ENCODE assay signal across 9 cellular contexts in genomic region chr3:49276475-49277356, GRCh38. TPM values are rescaled to one million over a fixed set of nuclear protein-coding genes. Genes with fewer than 3 reads are reported as not detected.
DNase-seq lines count a peak whose midpoint lies in the region; ATAC-seq and TF ChIP-seq lines count a peak whose summit lies in the region.
"Had no signal": no experiment of that assay in that cellular context is flagged by ENCODE, and none has a peak within 500 bp of the region (broad histone marks: within the 10 kb centered on the region; RNA-seq: fewer than 3 reads in every experiment).

Gene C3orf62, minus strand, starts transcription at chr3:49277232. Its CDS starts 360 bp downstream, at chr3:49276872.

- peak within 1 kb of the TSS; percentile 90 for H3K4me2 ChIP-seq in osteoblast (ENCODE audit: insufficient read depth, low read length)
- H3K4me2 ChIP-seq: KMS-11 had no signal

- H2AFZ ChIP-seq in osteoblast (ENCODE audit: low read length): peak within 1 kb of the TSS; percentile 79

- TF ChIP-seq CTCF in CD8-positive, alpha-beta T cell (IDR thresholded peaks at IDR 0.05): no peak
- TF ChIP-seq CTCF in osteoblast (IDR thresholded peaks at IDR 0.05; ENCODE audit: extremely low read depth, low read depth, low read length): no peak

- H3K9ac ChIP-seq in SK-N-MC (ENCODE audit: insufficient read length): no peak within 1 kb of the TSS
- H3K9ac ChIP-seq: KMS-11 had no signal

- no peaks in the 10 kb centered on the region for H3K27me3 ChIP-seq in CD8-positive, alpha-beta T cell (ENCODE audit: insufficient read depth, low read length)
- no peaks in the 10 kb centered on the region for H3K27me3 ChIP-seq in osteoblast (ENCODE audit: insufficient read depth, low read length)

- ATAC-seq in CD8-positive, alpha-beta T cell: peak; percentile 91
- peak; percentile 83 to 91 for ATAC-seq in activated naive CD4-positive, alpha-beta T cell treated with anti-CD3 and anti-CD28 coated beads, Interleukin-2, amount 50 U/mL, for 72 hours
- no peak for ATAC-seq in HG03175 (IDR thresholded peaks at IDR 0.05; ENCODE audit: unreplicated experiment)

- H4K20me1 ChIP-seq in osteoblast (ENCODE audit: insufficient read depth, low read length): no peaks in the 10 kb centered on the region

- peak within 1 kb of the TSS; percentile 45 for H3K4me3 ChIP-seq in CD8-positive, alpha-beta T cell (ENCODE audit: low read depth, low read length)
- peak within 1 kb of the TSS; percentile 38; the same call in 1 of the 2 replicates for H3K4me3 ChIP-seq in SK-N-MC
- peak within 1 kb of the TSS; percentile 74 for H3K4me3 ChIP-seq in osteoblast (ENCODE audit: insufficient read depth, low read length)

- CTCF ChIA-PET in CD8-positive, alpha-beta T cell (lab: Charles Lee): no interaction called here

- H3K36me3 Mint-ChIP-seq in CD8-positive, alpha-beta T cell: peaks cover 34% of the 10 kb centered on the region
- peaks cover 5 to 23% of the 10 kb centered on the region in 2 donors for H3K36me3 Mint-ChIP-seq in activated naive CD4-positive, alpha-beta T cell treated with anti-CD3 and anti-CD28 coated beads, Interleukin-2, amount 50 U/mL, for 72 hours

- peaks cover 11% of the 10 kb centered on the region for H3K4me1 ChIP-seq in CD8-positive, alpha-beta T cell (ENCODE audit: insufficient read depth, low read length)
- H3K4me1 ChIP-seq in osteoblast (ENCODE audit: insufficient read depth, low read length): peaks cover 25% of the 10 kb centered on the region

- no peaks in the 10 kb centered on the region for H3K27me3 Mint-ChIP-seq in CD8-positive, alpha-beta T cell (ENCODE audit: low read depth)

- intact Hi-C loops in CD8-positive, alpha-beta T cell (cut with DNase I, micrococcal nuclease): loop anchor here (5.0 to 10.0 kb wide), 2 partner anchors 102 to 104 kb away; partner anchors contain the start of gene KLHDC8B (in 2 of the 2)
- intact Hi-C loops in head of caudate nucleus (cut with DNase I): loop anchor here (5.0 kb wide), 1 partner anchor 104 kb away; the partner anchor contains the start of gene KLHDC8B

- no peaks in the 10 kb centered on the region for H3K9me3 ChIP-seq in CD8-positive, alpha-beta T cell (ENCODE audit: low read length)
- H3K9me3 ChIP-seq in SK-N-MC (ENCODE audit: low read depth, low read length) (no peaks in the 10 kb centered on the region), osteoblast (ENCODE audit: low read depth, low read length) (no peaks in the 10 kb centered on the region)

- H3K9me3 Mint-ChIP-seq in CD8-positive, alpha-beta T cell: no peaks in the 10 kb centered on the region
- H3K9me3 Mint-ChIP-seq in activated naive CD4-positive, alpha-beta T cell treated with anti-CD3 and anti-CD28 coated beads, Interleukin-2, amount 50 U/mL, for 72 hours: no peaks in the 10 kb centered on the region

- peak; percentile 27 to 81 (median 69) for DNase-seq in CD8-positive, alpha-beta T cell
- DNase-seq in GOT3 (lab: John Stamatoyannopoulos, UW) (peak; percentile 39), SK-N-MC (ENCODE audit: low read depth, low spot score) (no peak), head of caudate nucleus (peak; percentile 70 to 95 (median 87)), osteoblast (ENCODE audit: insufficient read length, low spot score, missing footprints) (peak; percentile 92), superior temporal gyrus (ENCODE audit: extremely low spot score) (peak; percentile 67)
- peak; percentile 77 to 84 for DNase-seq in activated naive CD4-positive, alpha-beta T cell treated with anti-CD3 and anti-CD28 coated beads, Interleukin-2, amount 50 U/mL, for 72 hours (ENCODE audit: low spot score in 2 of 2)

- H3K4me3 Mint-ChIP-seq in CD8-positive, alpha-beta T cell: peak within 1 kb of the TSS; percentile 88

- no peaks in the 10 kb centered on the region for H3K79me2 ChIP-seq in osteoblast (ENCODE audit: insufficient read depth, low read length)

- peak within 1 kb of the TSS; percentile 89 for H3K27ac Mint-ChIP-seq in CD8-positive, alpha-beta T cell
- peak within 1 kb of the TSS; percentile 84 to 93 for H3K27ac Mint-ChIP-seq in activated naive CD4-positive, alpha-beta T cell treated with anti-CD3 and anti-CD28 coated beads, Interleukin-2, amount 50 U/mL, for 72 hours

- H3K36me3 ChIP-seq in CD8-positive, alpha-beta T cell (ENCODE audit: insufficient read depth, low read length): no peaks in the 10 kb centered on the region
- no peaks in the 10 kb centered on the region; the same call in 1 of the 2 replicates for H3K36me3 ChIP-seq in SK-N-MC (ENCODE audit: insufficient read depth, low read length)
- peaks cover 16% of the 10 kb centered on the region for H3K36me3 ChIP-seq in osteoblast (ENCODE audit: insufficient read depth, low read length)

- peaks cover 21% of the 10 kb centered on the region for H3K4me1 Mint-ChIP-seq in CD8-positive, alpha-beta T cell (ENCODE audit: low read depth)

- H3K27ac ChIP-seq in CD8-positive, alpha-beta T cell (ENCODE audit: low read depth, low read length): peak within 1 kb of the TSS; percentile 54
- H3K27ac ChIP-seq in SK-N-MC (no peak within 1 kb of the TSS), osteoblast (ENCODE audit: low read depth, low read length) (peak within 1 kb of the TSS; percentile 81)
- H3K27ac ChIP-seq: KMS-11 had no signal

- POLR2A ChIA-PET in CD8-positive, alpha-beta T cell (lab: Charles Lee): interaction anchor here (0.5 to 0.6 kb wide), 2 partner anchors 171 to 181 kb away, joined by 3 to 4 read pairs; no protein-coding TSS in a partner anchor

RNA-seq across cellular contexts. Expression of gene C3orf62, which starts in this region (rescaled TPM):
- 1 to 10 TPM; 7.1 to 7.3 TPM for total RNA-seq in CD8-positive, alpha-beta T cell
- total RNA-seq in activated naive CD4-positive, alpha-beta T cell treated with anti-CD3 and anti-CD28 coated beads, Interleukin-2, amount 50 U/mL, for 72 hours: 1 to 10 TPM; 4.3 to 5.4 TPM
- total RNA-seq in osteoblast: 1.8 and 3.6 TPM in 2 replicates
